1 cellular context compared by ENCODE assay signal in the genomic region with DNA sequence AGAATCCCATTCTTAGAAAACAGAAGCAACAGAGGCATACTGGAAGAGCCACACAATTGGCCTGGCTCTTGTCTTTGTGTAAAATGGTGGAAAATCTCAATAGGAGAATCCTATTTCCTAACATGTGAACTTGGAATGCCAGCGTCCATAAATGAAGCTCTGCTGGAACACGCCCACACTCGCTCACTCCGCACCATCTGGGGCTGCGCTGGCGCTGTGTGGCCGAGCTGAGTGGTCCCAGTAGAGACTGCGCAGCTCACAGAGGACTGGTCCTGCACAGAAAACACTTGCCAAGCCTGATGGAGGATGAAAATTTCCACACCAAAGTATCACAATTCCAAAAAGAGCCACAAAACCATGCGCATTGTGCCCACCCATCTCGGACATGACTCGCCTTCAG.
TF ChIP-seq lines count a peak whose summit lies in the region.

No MANE protein-coding gene starts in this region.

TF ChIP-seq in GM23338, 12 proteins besides CTCF, POLR2A, EP300 and RAD21 (continued from another document):
- TF ChIP-seq, protein P1, sequence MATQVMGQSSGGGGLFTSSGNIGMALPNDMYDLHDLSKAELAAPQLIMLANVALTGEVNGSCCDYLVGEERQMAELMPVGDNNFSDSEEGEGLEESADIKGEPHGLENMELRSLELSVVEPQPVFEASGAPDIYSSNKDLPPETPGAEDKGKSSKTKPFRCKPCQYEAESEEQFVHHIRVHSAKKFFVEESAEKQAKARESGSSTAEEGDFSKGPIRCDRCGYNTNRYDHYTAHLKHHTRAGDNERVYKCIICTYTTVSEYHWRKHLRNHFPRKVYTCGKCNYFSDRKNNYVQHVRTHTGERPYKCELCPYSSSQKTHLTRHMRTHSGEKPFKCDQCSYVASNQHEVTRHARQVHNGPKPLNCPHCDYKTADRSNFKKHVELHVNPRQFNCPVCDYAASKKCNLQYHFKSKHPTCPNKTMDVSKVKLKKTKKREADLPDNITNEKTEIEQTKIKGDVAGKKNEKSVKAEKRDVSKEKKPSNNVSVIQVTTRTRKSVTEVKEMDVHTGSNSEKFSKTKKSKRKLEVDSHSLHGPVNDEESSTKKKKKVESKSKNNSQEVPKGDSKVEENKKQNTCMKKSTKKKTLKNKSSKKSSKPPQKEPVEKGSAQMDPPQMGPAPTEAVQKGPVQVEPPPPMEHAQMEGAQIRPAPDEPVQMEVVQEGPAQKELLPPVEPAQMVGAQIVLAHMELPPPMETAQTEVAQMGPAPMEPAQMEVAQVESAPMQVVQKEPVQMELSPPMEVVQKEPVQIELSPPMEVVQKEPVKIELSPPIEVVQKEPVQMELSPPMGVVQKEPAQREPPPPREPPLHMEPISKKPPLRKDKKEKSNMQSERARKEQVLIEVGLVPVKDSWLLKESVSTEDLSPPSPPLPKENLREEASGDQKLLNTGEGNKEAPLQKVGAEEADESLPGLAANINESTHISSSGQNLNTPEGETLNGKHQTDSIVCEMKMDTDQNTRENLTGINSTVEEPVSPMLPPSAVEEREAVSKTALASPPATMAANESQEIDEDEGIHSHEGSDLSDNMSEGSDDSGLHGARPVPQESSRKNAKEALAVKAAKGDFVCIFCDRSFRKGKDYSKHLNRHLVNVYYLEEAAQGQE (IDR thresholded peaks at IDR 0.05; ENCODE audit: unreplicated experiment): no peak
- no peak for TF ChIP-seq NANOG (IDR thresholded peaks at IDR 0.05; ENCODE audit: borderline replicate concordance)
- no peak for TF ChIP-seq ZNF331 (CRISPR knock-in tag; IDR thresholded peaks at IDR 0.05; ENCODE audit: low read depth)
- TF ChIP-seq CREB1 (CRISPR knock-in tag; IDR thresholded peaks at IDR 0.05; ENCODE audit: low read depth): no peak
- TF ChIP-seq, protein P2, sequence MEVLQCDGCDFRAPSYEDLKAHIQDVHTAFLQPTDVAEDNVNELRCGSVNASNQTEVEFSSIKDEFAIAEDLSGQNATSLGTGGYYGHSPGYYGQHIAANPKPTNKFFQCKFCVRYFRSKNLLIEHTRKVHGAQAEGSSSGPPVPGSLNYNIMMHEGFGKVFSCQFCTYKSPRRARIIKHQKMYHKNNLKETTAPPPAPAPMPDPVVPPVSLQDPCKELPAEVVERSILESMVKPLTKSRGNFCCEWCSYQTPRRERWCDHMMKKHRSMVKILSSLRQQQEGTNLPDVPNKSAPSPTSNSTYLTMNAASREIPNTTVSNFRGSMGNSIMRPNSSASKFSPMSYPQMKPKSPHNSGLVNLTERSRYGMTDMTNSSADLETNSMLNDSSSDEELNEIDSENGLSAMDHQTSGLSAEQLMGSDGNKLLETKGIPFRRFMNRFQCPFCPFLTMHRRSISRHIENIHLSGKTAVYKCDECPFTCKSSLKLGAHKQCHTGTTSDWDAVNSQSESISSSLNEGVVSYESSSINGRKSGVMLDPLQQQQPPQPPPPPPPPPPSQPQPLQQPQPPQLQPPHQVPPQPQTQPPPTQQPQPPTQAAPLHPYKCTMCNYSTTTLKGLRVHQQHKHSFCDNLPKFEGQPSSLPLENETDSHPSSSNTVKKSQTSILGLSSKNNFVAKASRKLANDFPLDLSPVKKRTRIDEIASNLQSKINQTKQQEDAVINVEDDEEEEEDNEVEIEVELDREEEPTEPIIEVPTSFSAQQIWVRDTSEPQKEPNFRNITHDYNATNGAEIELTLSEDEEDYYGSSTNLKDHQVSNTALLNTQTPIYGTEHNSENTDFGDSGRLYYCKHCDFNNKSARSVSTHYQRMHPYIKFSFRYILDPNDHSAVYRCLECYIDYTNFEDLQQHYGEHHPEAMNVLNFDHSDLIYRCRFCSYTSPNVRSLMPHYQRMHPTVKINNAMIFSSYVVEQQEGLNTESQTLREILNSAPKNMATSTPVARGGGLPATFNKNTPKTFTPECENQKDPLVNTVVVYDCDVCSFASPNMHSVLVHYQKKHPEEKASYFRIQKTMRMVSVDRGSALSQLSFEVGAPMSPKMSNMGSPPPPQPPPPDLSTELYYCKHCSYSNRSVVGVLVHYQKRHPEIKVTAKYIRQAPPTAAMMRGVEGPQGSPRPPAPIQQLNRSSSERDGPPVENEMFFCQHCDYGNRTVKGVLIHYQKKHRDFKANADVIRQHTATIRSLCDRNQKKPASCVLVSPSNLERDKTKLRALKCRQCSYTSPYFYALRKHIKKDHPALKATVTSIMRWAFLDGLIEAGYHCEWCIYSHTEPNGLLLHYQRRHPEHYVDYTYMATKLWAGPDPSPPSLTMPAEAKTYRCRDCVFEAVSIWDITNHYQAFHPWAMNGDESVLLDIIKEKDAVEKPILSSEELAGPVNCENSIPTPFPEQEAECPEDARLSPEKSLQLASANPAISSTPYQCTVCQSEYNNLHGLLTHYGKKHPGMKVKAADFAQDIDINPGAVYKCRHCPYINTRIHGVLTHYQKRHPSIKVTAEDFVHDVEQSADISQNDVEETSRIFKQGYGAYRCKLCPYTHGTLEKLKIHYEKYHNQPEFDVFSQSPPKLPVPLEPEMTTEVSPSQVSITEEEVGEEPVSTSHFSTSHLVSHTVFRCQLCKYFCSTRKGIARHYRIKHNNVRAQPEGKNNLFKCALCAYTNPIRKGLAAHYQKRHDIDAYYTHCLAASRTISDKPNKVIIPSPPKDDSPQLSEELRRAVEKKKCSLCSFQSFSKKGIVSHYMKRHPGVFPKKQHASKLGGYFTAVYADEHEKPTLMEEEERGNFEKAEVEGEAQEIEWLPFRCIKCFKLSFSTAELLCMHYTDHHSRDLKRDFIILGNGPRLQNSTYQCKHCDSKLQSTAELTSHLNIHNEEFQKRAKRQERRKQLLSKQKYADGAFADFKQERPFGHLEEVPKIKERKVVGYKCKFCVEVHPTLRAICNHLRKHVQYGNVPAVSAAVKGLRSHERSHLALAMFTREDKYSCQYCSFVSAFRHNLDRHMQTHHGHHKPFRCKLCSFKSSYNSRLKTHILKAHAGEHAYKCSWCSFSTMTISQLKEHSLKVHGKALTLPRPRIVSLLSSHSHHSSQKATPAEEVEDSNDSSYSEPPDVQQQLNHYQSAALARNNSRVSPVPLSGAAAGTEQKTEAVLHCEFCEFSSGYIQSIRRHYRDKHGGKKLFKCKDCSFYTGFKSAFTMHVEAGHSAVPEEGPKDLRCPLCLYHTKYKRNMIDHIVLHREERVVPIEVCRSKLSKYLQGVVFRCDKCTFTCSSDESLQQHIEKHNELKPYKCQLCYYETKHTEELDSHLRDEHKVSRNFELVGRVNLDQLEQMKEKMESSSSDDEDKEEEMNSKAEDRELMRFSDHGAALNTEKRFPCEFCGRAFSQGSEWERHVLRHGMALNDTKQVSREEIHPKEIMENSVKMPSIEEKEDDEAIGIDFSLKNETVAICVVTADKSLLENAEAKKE (CRISPR knock-in tag; IDR thresholded peaks at IDR 0.05): no peak
